ENCODE assay signal across 1 cellular context in genomic region chr7:873367-874002, GRCh38.
TF ChIP-seq lines count a peak whose summit lies in the region.

No MANE protein-coding gene starts in this region.

TF ChIP-seq in K562, 482 proteins besides CTCF, POLR2A, EP300 and RAD21 (continued from another document and continues in another):
- TF ChIP-seq ARID4B (CRISPR knock-in tag; IDR thresholded peaks at IDR 0.05): peak; percentile 98
- no peak for TF ChIP-seq TFE3 (CRISPR knock-in tag; IDR thresholded peaks at IDR 0.05)
- TF ChIP-seq ZBTB5 (IDR thresholded peaks at IDR 0.05): no peak
- no peak for TF ChIP-seq SP2 (IDR thresholded peaks at IDR 0.05; ENCODE audit: extremely low read depth, low read depth, low read length, poor library complexity, severe bottlenecking)
- TF ChIP-seq KDM1A (IDR thresholded peaks at IDR 0.05): no peak; a peak in 1 of 4 replicates
- TF ChIP-seq ZFP1 (CRISPR knock-in tag; IDR thresholded peaks at IDR 0.05): no peak
- TF ChIP-seq ZNF75A (CRISPR knock-in tag; IDR thresholded peaks at IDR 0.05): no peak
- TF ChIP-seq ATF6 (CRISPR knock-in tag; IDR thresholded peaks at IDR 0.05): peak; percentile 98; the same call in 1 of the 2 replicates
- no peak for TF ChIP-seq BRF2 (IDR thresholded peaks at IDR 0.05; ENCODE audit: borderline replicate concordance, insufficient read depth, insufficient read length)
- no peak for TF ChIP-seq GTF2A2 (tag; IDR thresholded peaks at IDR 0.05)
- TF ChIP-seq MED1 (CRISPR knock-in tag; IDR thresholded peaks at IDR 0.05; ENCODE audit: borderline replicate concordance): peak; percentile 58; the same call in 1 of the 2 replicates
- TF ChIP-seq RBM22 (IDR thresholded peaks at IDR 0.05; ENCODE audit: low read depth, low read length, poor library complexity, severe bottlenecking): no peak
- TF ChIP-seq TCF15 (CRISPR knock-in tag; IDR thresholded peaks at IDR 0.05): peak; percentile 62; the same call in 1 of the 2 replicates
- no peak for TF ChIP-seq NUFIP1 (IDR thresholded peaks at IDR 0.05; ENCODE audit: partially characterized antibody)
- peak; percentile 90 for TF ChIP-seq CREB3L1 (IDR thresholded peaks at IDR 0.05; ENCODE audit: borderline replicate concordance, low read depth)
- no peak for TF ChIP-seq NR4A1 (CRISPR knock-in tag; IDR thresholded peaks at IDR 0.05)
- TF ChIP-seq NR4A1 (tag; IDR thresholded peaks at IDR 0.05): 0 out of 2 replicates have a peak, but pooled peaks have one; percentile 15
- TF ChIP-seq HEY1 (CRISPR knock-in tag; IDR thresholded peaks at IDR 0.05; ENCODE audit: borderline replicate concordance): no peak
- peak; percentile 42 to 64; a peak in 2 of 4 replicates for TF ChIP-seq ETV6 (IDR thresholded peaks at IDR 0.05; ENCODE audit: borderline replicate concordance in 1 of 2, low read depth in 2 of 2, low read length in 1 of 2)
- TF ChIP-seq ETV6 (CRISPR knock-in tag; IDR thresholded peaks at IDR 0.05; ENCODE audit: borderline replicate concordance): peak; percentile 99; the same call in 1 of the 2 replicates
- TF ChIP-seq ZFX (CRISPR knock-in tag; IDR thresholded peaks at IDR 0.05): peak; percentile 80
- TF ChIP-seq ZNF436 (CRISPR knock-in tag; IDR thresholded peaks at IDR 0.05): no peak
- TF ChIP-seq ZNF696 (CRISPR knock-in tag; conservative IDR thresholded peaks at IDR 0.05): no peak
- peak; percentile 89 for TF ChIP-seq ZNF395 (CRISPR knock-in tag; IDR thresholded peaks at IDR 0.05)
- TF ChIP-seq POLR2B (IDR thresholded peaks at IDR 0.05; ENCODE audit: low read depth, partially characterized antibody): no peak
- TF ChIP-seq NFE2 (IDR thresholded peaks at IDR 0.05; ENCODE audit: low read depth): no peak
- TF ChIP-seq SIRT6 (IDR thresholded peaks at IDR 0.05; ENCODE audit: low read depth, low read length): no peak
- TF ChIP-seq CEBPZ (IDR thresholded peaks at IDR 0.05; ENCODE audit: borderline replicate concordance, low read depth, low read length): no peak
- no peak for TF ChIP-seq SETDB1 (IDR thresholded peaks at IDR 0.05; ENCODE audit: low read length)
- no peak for TF ChIP-seq PBX2 (CRISPR knock-in tag; IDR thresholded peaks at IDR 0.05; ENCODE audit: low read depth)
- 0 out of 2 replicates have a peak, but pooled peaks have one; percentile 5 for TF ChIP-seq PBX2 (tag; conservative IDR thresholded peaks at IDR 0.05; ENCODE audit: low read depth)
- no peak for TF ChIP-seq SRSF7 (optimal IDR thresholded peaks at IDR 0.05; ENCODE audit: low read depth, low read length)
- peak; percentile 73; the same call in 1 of the 2 replicates for TF ChIP-seq NBN (IDR thresholded peaks at IDR 0.05; ENCODE audit: low read depth)
- TF ChIP-seq NFIX (CRISPR knock-in tag; IDR thresholded peaks at IDR 0.05; ENCODE audit: low read depth): peak; percentile 26; the same call in 1 of the 2 replicates
- no peak for TF ChIP-seq NR2F6 (CRISPR knock-in tag; IDR thresholded peaks at IDR 0.05)
- no peak for TF ChIP-seq NRF1 (conservative IDR thresholded peaks at IDR 0.05 in 1 of 2, IDR thresholded peaks at IDR 0.05 in 1 of 2)
- TF ChIP-seq ZEB2 (IDR thresholded peaks at IDR 0.05): no peak
- TF ChIP-seq ZNF445 (CRISPR knock-in tag; IDR thresholded peaks at IDR 0.05; ENCODE audit: low read depth): no peak
- TF ChIP-seq NCOA1 (IDR thresholded peaks at IDR 0.05; ENCODE audit: low read depth): no peak
- no peak for TF ChIP-seq LARP7 (IDR thresholded peaks at IDR 0.05)
- TF ChIP-seq RNF2 (IDR thresholded peaks at IDR 0.05): peak; percentile 93; the same call in 1 of the 2 replicates
